Comparison of ENCODE assay signal across 17 cellular contexts in genomic region chr2:127623388-127624320, GRCh38. TPM values are rescaled to one million over a fixed set of nuclear protein-coding genes. Genes with fewer than 3 reads are reported as not detected.
DNase-seq lines count a peak whose midpoint lies in the region; ATAC-seq and TF ChIP-seq lines count a peak whose summit lies in the region.
"Had no signal": no experiment of that assay in that cellular context is flagged by ENCODE, and none has a peak within 500 bp of the region (broad histone marks: within the 10 kb centered on the region; RNA-seq: fewer than 3 reads in every experiment).

No MANE protein-coding gene starts in this region.

- H3K9ac ChIP-seq in trophoblast cell (ENCODE audit: low read length): no peak overlapping the region

- no CpG with 5 or more reads among the region's 38 CpGs for WGBS in trophoblast cell (ENCODE audit: extremely low coverage, insufficient coverage, insufficient read length)

- H3K18ac ChIP-seq in trophoblast cell (ENCODE audit: low read length): no peak overlapping the region

- peaks cover 0 to 3% of the 10 kb centered on the region in 2 experiments for H3K4me1 ChIP-seq in trophoblast cell (ENCODE audit: control insufficient read depth in 1 of 2, insufficient read depth in 2 of 2, low read length in 2 of 2)
- H3K4me1 ChIP-seq: breast epithelium had no signal

- no peaks in the 10 kb centered on the region for H3K79me2 ChIP-seq in trophoblast cell (ENCODE audit: control insufficient read depth, insufficient read depth, low read length, poor library complexity)

- peaks cover 5% of the 10 kb centered on the region for H3K9me3 ChIP-seq in trophoblast cell (ENCODE audit: insufficient read depth, low read depth, low read length)
- H3K9me3 ChIP-seq: breast epithelium, mucosa of descending colon had no signal

- intact Hi-C loops in sciatic nerve (cut with DNase I): no loop called here

- no peak overlapping the region for H2BK5ac ChIP-seq in trophoblast cell (ENCODE audit: low read depth, low read length, poor library complexity)

- no peaks in the 10 kb centered on the region for H3K79me1 ChIP-seq in trophoblast cell (ENCODE audit: low read length)

- no peaks in the 10 kb centered on the region for H3K36me3 ChIP-seq in brain microvascular endothelial cell (replicated peaks)
- H3K36me3 ChIP-seq in trophoblast cell (ENCODE audit: control insufficient read depth in 1 of 2, insufficient read depth in 2 of 2, low read length in 2 of 2): no peaks in the 10 kb centered on the region
- H3K36me3 ChIP-seq: breast epithelium had no signal

- H4K8ac ChIP-seq in trophoblast cell (ENCODE audit: low read depth, low read length): no peak overlapping the region

- H2AK5ac ChIP-seq in trophoblast cell (ENCODE audit: low read length): no peak overlapping the region

- H4K91ac ChIP-seq in trophoblast cell (ENCODE audit: low read depth, low read length): no peak overlapping the region

- H3K23ac ChIP-seq in trophoblast cell (ENCODE audit: low read length): no peak overlapping the region

- no peak overlapping the region for H3K4ac ChIP-seq in trophoblast cell (ENCODE audit: low read depth, low read length)

- no peak overlapping the region for H4K12ac ChIP-seq in trophoblast cell (ENCODE audit: low read depth, low read length)

- no peak overlapping the region for H3K4me2 ChIP-seq in trophoblast cell (ENCODE audit: low read length)

- H2AFZ ChIP-seq in trophoblast cell (ENCODE audit: insufficient read depth, low read length, poor library complexity): no peak overlapping the region

- DNase-seq in NCI-H1417 (lab: John Stamatoyannopoulos, UW): peak in 2 of 3 experiments; percentile 37 to 60
- DNase-seq in NCI-H1417 treated with DMSO at 0.1 percent for 48 hours (lab: John Stamatoyannopoulos, UW): no peak
- DNase-seq in NCI-H146 treated with DMSO at 0.1 percent for 48 hours (lab: John Stamatoyannopoulos, UW; ENCODE audit: unreplicated experiment): peak; percentile 71
- peak; percentile 72 for DNase-seq in brain microvascular endothelial cell
- DNase-seq in sciatic nerve (ENCODE audit: low spot score): peak; percentile 34
- no peak for DNase-seq in AML-193 (lab: John Stamatoyannopoulos, UW)
- no peak for DNase-seq in trophoblast cell
- DNase-seq: activated CD4-positive, alpha-beta memory T cell treated with anti-CD3 and anti-CD28 coated beads, Interleukin-2, amount 10 ng/mL, durations not matched to agents 7 days and 5 days; GF-D8; MM.1S; mucosa of descending colon; stimulated activated CD4-positive, alpha-beta T cell treated with anti-CD3 and anti-CD28 coated beads, Interleukin-15, amount 100 ng/mL, for 24 hours; substantia nigra had no signal

- no peak overlapping the region for H3K14ac ChIP-seq in trophoblast cell (ENCODE audit: low read length)

- no peak for ATAC-seq in sciatic nerve
- no peak for ATAC-seq in HG02588 (IDR thresholded peaks at IDR 0.05; ENCODE audit: unreplicated experiment)
- ATAC-seq: mucosa of descending colon, Panc1 had no signal

- H3K27me3 ChIP-seq in brain microvascular endothelial cell (replicated peaks) (no peaks in the 10 kb centered on the region), trophoblast cell (ENCODE audit: insufficient read depth, low read length) (no peaks in the 10 kb centered on the region)
- H3K27me3 ChIP-seq: breast epithelium had no signal

- H2BK12ac ChIP-seq in trophoblast cell (ENCODE audit: low read length): no peak overlapping the region

- H3K4me3 ChIP-seq in brain microvascular endothelial cell (ENCODE audit: low read depth, low read length) (no peak overlapping the region), trophoblast cell (ENCODE audit: low read depth, low read length) (no peak overlapping the region)
- H3K4me3 ChIP-seq: breast epithelium, mucosa of descending colon had no signal

- H2BK120ac ChIP-seq in trophoblast cell (ENCODE audit: insufficient read depth, low read length, poor library complexity): no peak overlapping the region

- no peak for TF ChIP-seq CTCF in brain microvascular endothelial cell (IDR thresholded peaks at IDR 0.05; ENCODE audit: low read depth, low read length, missing control alignments)

- no peak overlapping the region for H3K27ac ChIP-seq in brain microvascular endothelial cell
- no peak overlapping the region for H3K27ac ChIP-seq in trophoblast cell (ENCODE audit: low read depth, low read length)
- H3K27ac ChIP-seq: 22Rv1, breast epithelium had no signal

- in situ Hi-C loops in brain microvascular endothelial cell (cut with HindIII; ENCODE audit: low pct_ligation_motif_present, low sequenced_read_pairs): no loop called here

RNA-seq across cellular contexts. Expression of gene GPR17, which starts 22.3 kb away (rescaled TPM):
- total RNA-seq in sciatic nerve: 4.6 TPM
- polyA plus RNA-seq in trophoblast cell (2013): 0.25 and 0.33 TPM in 2 replicates
- total RNA-seq: activated CD4-positive, alpha-beta memory T cell treated with anti-CD3 and anti-CD28 coated beads, Interleukin-2, amount 10 ng/mL, durations not matched to agents 7 days and 5 days; breast epithelium had no signal

RNA-seq across cellular contexts. Expression of gene LIMS2, which starts 51.7 kb away (rescaled TPM):
- 194 TPM for total RNA-seq in sciatic nerve
- 14.6 and 16.2 TPM in 2 replicates for polyA plus RNA-seq in trophoblast cell (2013)

Comparison
In these comparisons a context has a peak if more than half of its experiments do, and no peak if none do; other contexts are left out.
1. DNase-seq: peak in NCI-H1417 (2 of 3), NCI-H146 treated with DMSO at 0.1 percent for 48 hours (single experiment), brain microvascular endothelial cell (single experiment) and sciatic nerve (single experiment); none in NCI-H1417 treated with DMSO at 0.1 percent for 48 hours (single experiment), AML-193 (0 of 2) and trophoblast cell (0 of 2).